ENCODE assay signal across 9 cellular contexts in the genomic region with DNA sequence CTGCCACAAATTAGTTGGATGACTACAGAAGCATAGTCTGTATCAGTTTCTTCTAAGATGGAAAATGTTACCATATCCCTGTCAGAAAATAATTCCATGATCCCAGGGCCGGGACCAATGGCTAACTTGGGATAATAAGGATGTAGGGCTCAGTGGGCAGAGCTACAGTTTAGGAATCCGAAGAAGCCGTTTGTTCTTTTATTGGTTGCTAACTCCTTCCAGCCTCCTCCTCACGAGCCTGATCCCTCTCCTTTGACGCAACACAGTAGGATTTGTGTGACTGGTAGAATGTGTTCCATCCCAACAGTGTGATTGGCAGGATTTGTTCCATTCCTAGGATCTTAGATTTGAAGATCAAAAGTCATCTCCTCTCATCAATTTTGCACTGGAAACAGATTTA.
"Had no signal": no experiment of that assay in that cellular context is flagged by ENCODE, and none has a peak within 500 bp of the region (broad histone marks: within the 10 kb centered on the region; RNA-seq: fewer than 3 reads in every experiment).

No MANE protein-coding gene starts in this region.

- H3K4me3 ChIP-seq: GM23248, GM23338, HAP-1 had no signal

- DNase-seq: GM23248, GOT3, H7, H9, HCEC 1CT, HFFc6 had no signal

- H3K9me3 ChIP-seq: HAP-1 had no signal

- ATAC-seq: GM23338, HCT116 had no signal

- H3K4me2 ChIP-seq: GM23338 had no signal

- H2AFZ ChIP-seq: GM23248, GM23338 had no signal

- H3K4me3 Mint-ChIP-seq: GM23338, H9, HFFc6 had no signal

- H3K36me3 ChIP-seq: HAP-1 had no signal

- H3K27ac ChIP-seq: GM23248 had no signal

- H3K27ac Mint-ChIP-seq: GM23338, H9, HFFc6 had no signal

- H3K9me3 Mint-ChIP-seq: GM23338 had no signal

- H3K9ac ChIP-seq: GM23248 had no signal

- H3K4me1 ChIP-seq: HAP-1 had no signal
